In the genomic region with DNA sequence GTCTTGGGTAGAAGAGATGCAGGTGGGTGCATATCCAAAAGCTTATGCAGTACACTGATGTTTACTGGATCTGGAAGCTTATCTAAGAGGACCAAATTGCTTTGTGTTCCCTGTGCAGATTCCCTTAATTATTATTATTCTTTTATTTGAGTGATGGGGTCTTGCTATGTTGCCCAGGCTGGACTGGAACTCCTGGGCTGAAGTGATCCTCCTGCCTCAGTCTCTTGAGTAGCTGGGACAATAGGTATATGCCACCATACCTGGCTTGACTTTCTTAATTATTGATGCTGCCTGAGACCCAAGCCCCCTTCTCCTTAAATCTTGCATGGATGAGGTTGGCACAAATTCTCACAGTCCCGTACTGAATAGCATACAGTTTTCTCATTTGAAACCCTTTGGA, we compare ENCODE assay signal across 25 cellular contexts.
"Had no signal": no experiment of that assay in that cellular context is flagged by ENCODE, and none has a peak within 500 bp of the region (broad histone marks: within the 10 kb centered on the region; RNA-seq: fewer than 3 reads in every experiment).

No MANE protein-coding gene starts in this region.

- H3K27ac Mint-ChIP-seq: dendritic cell treated with granulocyte-macrophage colony-stimulating factor and Interleukin-4, amounts not matched to agents 40 ng/mL and 50 ng/mL, for 4 days; effector memory CD8-positive, alpha-beta T cell; endodermal cell; mesothelial cell of epicardium had no signal

- H3K4me1 Mint-ChIP-seq: endodermal cell, mesothelial cell of epicardium, naive B cell had no signal

- H3K4me3 Mint-ChIP-seq: dendritic cell treated with granulocyte-macrophage colony-stimulating factor and Interleukin-4, amounts not matched to agents 40 ng/mL and 50 ng/mL, for 4 days; effector memory CD8-positive, alpha-beta T cell; endodermal cell; mesothelial cell of epicardium; naive B cell had no signal

- DNase-seq: colonic mucosa; cortex of kidney; effector CD8-positive, alpha-beta T cell; effector memory CD8-positive, alpha-beta T cell; endodermal cell; erythroblast; esophagus squamous epithelium; foreskin fibroblast; foreskin melanocyte; gastrocnemius medialis; glutamatergic neuron; head of caudate nucleus; heart right ventricle; hippocampal formation; left cardiac atrium; left lung; left ventricle myocardium superior; lower lobe of right lung; mesenchymal stem cell; mucosa of descending colon; naive B cell had no signal

- H3K27me3 ChIP-seq: colonic mucosa, esophagus squamous epithelium, gastrocnemius medialis, heart right ventricle, left lung had no signal

- H3K4me1 ChIP-seq: colonic mucosa, gastrocnemius medialis, left lung had no signal

- H3K27ac ChIP-seq: colonic mucosa, epithelial cell of prostate, esophagus squamous epithelium, gastrocnemius medialis, heart right ventricle, left lung, lower lobe of right lung had no signal

- ATAC-seq: effector memory CD8-positive, alpha-beta T cell; esophagus mucosa; gastrocnemius medialis; heart right ventricle; left cardiac atrium; left lung; left ventricle myocardium superior; lower lobe of right lung; mucosa of descending colon had no signal

- H3K9me3 ChIP-seq: colonic mucosa, esophagus squamous epithelium, gastrocnemius medialis, heart right ventricle, left lung, lower lobe of right lung, mucosa of descending colon had no signal

- H3K4me3 ChIP-seq: colonic mucosa, esophagus squamous epithelium, gastrocnemius medialis, heart right ventricle, left lung, lower lobe of right lung, mucosa of descending colon had no signal

- H3K9me3 Mint-ChIP-seq: dendritic cell treated with granulocyte-macrophage colony-stimulating factor and Interleukin-4, amounts not matched to agents 40 ng/mL and 50 ng/mL, for 4 days; effector memory CD8-positive, alpha-beta T cell; naive B cell had no signal

- H3K27me3 Mint-ChIP-seq: dendritic cell treated with granulocyte-macrophage colony-stimulating factor and Interleukin-4, amounts not matched to agents 40 ng/mL and 50 ng/mL, for 4 days; effector memory CD8-positive, alpha-beta T cell; naive B cell had no signal
